In genomic region chr22:36865346-36865745, GRCh38 we compare ENCODE assay signal across 19 cellular contexts. TPM values are rescaled to one million over a fixed set of nuclear protein-coding genes. Genes with fewer than 3 reads are reported as not detected.
DNase-seq lines count a peak whose midpoint lies in the region; ATAC-seq, FAIRE-seq and TF ChIP-seq lines count a peak whose summit lies in the region.
"Had no signal": no experiment of that assay in that cellular context is flagged by ENCODE, and none has a peak within 500 bp of the region (broad histone marks: within the 10 kb centered on the region; RNA-seq: fewer than 3 reads in every experiment).

No MANE protein-coding gene starts in this region.

- intact Hi-C loops in HepG2 (cut with micrococcal nuclease; ENCODE audit: unreplicated experiment) = no loop called here
- intact Hi-C loops in right lobe of liver (cut with DNase I) = no loop called here
- intact Hi-C loops in activated T-helper 1 cell treated with anti-CD3 and anti-CD28 coated beads, Interleukin-12 subunit alpha, Interleukin-12 subunit beta, Interleukin-2, Interleukin-4 antibody, amounts not matched to agents 30 ng/mL and 10 ng/mL and 1 ng/mL, durations not matched to agents 14 hours and 24 hours and 36 hours (cut with micrococcal nuclease) = no loop called here
- intact Hi-C loops in esophagus muscularis mucosa (cut with DNase I) = no loop called here

- no peaks in the 10 kb centered on the region for H3K36me3 ChIP-seq in HepG2 (replicated peaks in 1 of 2; ENCODE audit: control insufficient read depth in 1 of 2, insufficient read depth in 2 of 2, low read length in 2 of 2)
- H3K36me3 ChIP-seq in right lobe of liver = no peaks in the 10 kb centered on the region
- no peaks in the 10 kb centered on the region for H3K36me3 ChIP-seq in tibial nerve
- no peaks in the 10 kb centered on the region for H3K36me3 ChIP-seq in esophagus muscularis mucosa

- in situ Hi-C loops in HepG2 (cut with HindIII; ENCODE audit: extremely low pct_ligation_motif_present, low pct_unique_long_range_greater_than_20kb) = no loop called here

- no peak overlapping the region for H3K4me3 Mint-ChIP-seq in activated T-helper 1 cell treated with anti-CD3 and anti-CD28 coated beads, Interleukin-12 subunit alpha, Interleukin-12 subunit beta, Interleukin-2, Interleukin-4 antibody, amounts not matched to agents 30 ng/mL and 10 ng/mL and 1 ng/mL, durations not matched to agents 14 hours and 24 hours and 36 hours

- TF ChIP-seq CTCF in HepG2 (CRISPR knock-in tag; IDR thresholded peaks at IDR 0.05) = no peak
- no peak for TF ChIP-seq CTCF in right lobe of liver (IDR thresholded peaks at IDR 0.05)
- TF ChIP-seq CTCF in tibial nerve (IDR thresholded peaks at IDR 0.05) = no peak
- no peak for TF ChIP-seq CTCF in esophagus muscularis mucosa (IDR thresholded peaks at IDR 0.05)

- peaks cover 56% of the 10 kb centered on the region for H3K4me1 Mint-ChIP-seq in activated T-helper 1 cell treated with anti-CD3 and anti-CD28 coated beads, Interleukin-12 subunit alpha, Interleukin-12 subunit beta, Interleukin-2, Interleukin-4 antibody, amounts not matched to agents 30 ng/mL and 10 ng/mL and 1 ng/mL, durations not matched to agents 14 hours and 24 hours and 36 hours (ENCODE audit: low read depth)

- no peak for TF ChIP-seq RAD21 in HepG2 (CRISPR knock-in tag; IDR thresholded peaks at IDR 0.05)

- peaks cover 9% of the 10 kb centered on the region; the same call in 1 of the 2 replicates for H3K4me1 ChIP-seq in HepG2 (ENCODE audit: insufficient read depth, low read length)
- no peaks in the 10 kb centered on the region for H3K4me1 ChIP-seq in right lobe of liver
- H3K4me1 ChIP-seq in tibial nerve = peaks cover 0 to 6% (median 0%) of the 10 kb centered on the region in 4 donors
- H3K4me1 ChIP-seq in esophagus muscularis mucosa = no peaks in the 10 kb centered on the region

- H3K79me2 ChIP-seq in HepG2 (ENCODE audit: insufficient read depth, low read length) = no peaks in the 10 kb centered on the region

- ATAC-seq in HepG2 (no peak), right lobe of liver (no peak), HG03139 (IDR thresholded peaks at IDR 0.05; ENCODE audit: unreplicated experiment) (no peak)
- ATAC-seq: activated CD4-positive, CD25-positive, alpha-beta regulatory T cell treated with anti-CD3 and anti-CD28 coated beads, Interleukin-2, amount 50 U/mL, for 24 hours had no signal

- H3K27ac Mint-ChIP-seq in activated T-helper 1 cell treated with anti-CD3 and anti-CD28 coated beads, Interleukin-12 subunit alpha, Interleukin-12 subunit beta, Interleukin-2, Interleukin-4 antibody, amounts not matched to agents 30 ng/mL and 10 ng/mL and 1 ng/mL, durations not matched to agents 14 hours and 24 hours and 36 hours = peak overlapping the region; percentile 53
- H3K27ac Mint-ChIP-seq: IgD-negative memory B cell had no signal

- BruUV-seq in HepG2 (replicated peaks; lab: Mats Ljungman, UMichigan) = no TSS peak

- TF ChIP-seq EP300 in HepG2 (IDR thresholded peaks at IDR 0.05; ENCODE audit: low read depth in 2 of 2, low read length in 2 of 2) (no peak), HepG2 (CRISPR knock-in tag; IDR thresholded peaks at IDR 0.05; ENCODE audit: borderline replicate concordance) (no peak), tibial nerve (IDR thresholded peaks at IDR 0.05) (no peak), esophagus muscularis mucosa (IDR thresholded peaks at IDR 0.05) (no peak)

- CTCF ChIA-PET in HepG2 (lab: Yijun Ruan, JAX; ENCODE audit: low intra/inter-chr PET ratio, low total read pairs) = no interaction called here

- FAIRE-seq in HepG2 (lab: Jason Lieb, UNC) = no peak
- FAIRE-seq: H54 had no signal

- H3K36me3 Mint-ChIP-seq in activated T-helper 1 cell treated with anti-CD3 and anti-CD28 coated beads, Interleukin-12 subunit alpha, Interleukin-12 subunit beta, Interleukin-2, Interleukin-4 antibody, amounts not matched to agents 30 ng/mL and 10 ng/mL and 1 ng/mL, durations not matched to agents 14 hours and 24 hours and 36 hours (ENCODE audit: low read depth) = peaks cover 26% of the 10 kb centered on the region

- H3K9ac ChIP-seq in HepG2 (ENCODE audit: insufficient read depth, low read depth, low read length) = no peak overlapping the region

- H3K9me3 Mint-ChIP-seq in activated T-helper 1 cell treated with anti-CD3 and anti-CD28 coated beads, Interleukin-12 subunit alpha, Interleukin-12 subunit beta, Interleukin-2, Interleukin-4 antibody, amounts not matched to agents 30 ng/mL and 10 ng/mL and 1 ng/mL, durations not matched to agents 14 hours and 24 hours and 36 hours = no peaks in the 10 kb centered on the region
- H3K9me3 Mint-ChIP-seq: IgD-negative memory B cell had no signal

- H2AFZ ChIP-seq in HepG2 (ENCODE audit: low read length) = no peak overlapping the region

- no peak for TF ChIP-seq POLR2A in HepG2 (IDR thresholded peaks at IDR 0.05; ENCODE audit: insufficient read depth in 1 of 2, low read depth in 2 of 2, low read length in 2 of 2)
- TF ChIP-seq POLR2A in right lobe of liver (IDR thresholded peaks at IDR 0.05) = no peak
- no peak for TF ChIP-seq POLR2A in tibial nerve (IDR thresholded peaks at IDR 0.05)
- TF ChIP-seq POLR2A in esophagus muscularis mucosa (IDR thresholded peaks at IDR 0.05; ENCODE audit: low read depth) = no peak

- H3K27me3 ChIP-seq in HepG2 (ENCODE audit: control insufficient read depth in 1 of 2, insufficient read depth in 2 of 2, low read length in 2 of 2) (peaks cover 1 to 40% of the 10 kb centered on the region in 2 experiments; a peak in 4 of 5 replicates), right lobe of liver (no peaks in the 10 kb centered on the region), tibial nerve (no peaks in the 10 kb centered on the region), esophagus muscularis mucosa (peaks cover 0 to 36% (median 0%) of the 10 kb centered on the region in 4 donors)

- no peak for DNase-seq in HepG2 (ENCODE audit: low spot score)
- DNase-seq in right lobe of liver = no peak
- DNase-seq in activated T-helper 1 cell treated with anti-CD3 and anti-CD28 coated beads, Interleukin-12 subunit alpha, Interleukin-12 subunit beta, Interleukin-2, Interleukin-4 antibody, amounts not matched to agents 30 ng/mL and 10 ng/mL and 1 ng/mL, durations not matched to agents 14 hours and 24 hours and 36 hours (ENCODE audit: low spot score) = no peak
- peak; percentile 80 for DNase-seq in iPS-NIHi7 (ENCODE audit: extremely low spot score)
- DNase-seq in tibial nerve (ENCODE audit: low spot score in 2 of 2) = no peak
- no peak for DNase-seq in NCI-H1436 treated with DMSO at 0.1 percent for 48 hours (lab: John Stamatoyannopoulos, UW)
- DNase-seq in esophagus muscularis mucosa (ENCODE audit: extremely low spot score) = no peak
- DNase-seq: activated T-cell treated with anti-CD3 and anti-CD28 coated beads, Interleukin-2, amount 50 U/mL, for 1 hour; anterior cingulate cortex; dorsolateral prefrontal cortex; NCI-H1105; NCI-H2227 treated with DMSO at 0.1 percent for 48 hours had no signal

- no peaks in the 10 kb centered on the region for H4K20me1 ChIP-seq in HepG2 (ENCODE audit: insufficient read depth, low read length)

- no peaks in the 10 kb centered on the region for H3K9me3 ChIP-seq in HepG2 (ENCODE audit: low read length)
- no peaks in the 10 kb centered on the region for H3K9me3 ChIP-seq in right lobe of liver
- no peaks in the 10 kb centered on the region for H3K9me3 ChIP-seq in tibial nerve
- no peaks in the 10 kb centered on the region for H3K9me3 ChIP-seq in esophagus muscularis mucosa

- POLR2A ChIA-PET in HepG2 (lab: Yijun Ruan, JAX) = no interaction called here

- no peak overlapping the region for H3K27ac ChIP-seq in HepG2 (ENCODE audit: extremely low read length, insufficient read depth, low read length)
- no peak overlapping the region for H3K27ac ChIP-seq in right lobe of liver
- no peak overlapping the region for H3K27ac ChIP-seq in tibial nerve
- no peak overlapping the region for H3K27ac ChIP-seq in esophagus muscularis mucosa (replicated peaks in 1 of 4)
- H3K27ac ChIP-seq: dorsolateral prefrontal cortex, SK-N-MC had no signal

- H3K27me3 Mint-ChIP-seq in activated T-helper 1 cell treated with anti-CD3 and anti-CD28 coated beads, Interleukin-12 subunit alpha, Interleukin-12 subunit beta, Interleukin-2, Interleukin-4 antibody, amounts not matched to agents 30 ng/mL and 10 ng/mL and 1 ng/mL, durations not matched to agents 14 hours and 24 hours and 36 hours (ENCODE audit: insufficient read depth) = no peaks in the 10 kb centered on the region
- H3K27me3 Mint-ChIP-seq: IgD-negative memory B cell had no signal

- WGBS in HepG2 (ENCODE audit: low lambda C conversion rate) = 3% methylated on average over 11 of the region's 13 CpGs
- WGBS in right lobe of liver (ENCODE audit: insufficient coverage, low coverage, low lambda C conversion rate, missing lambda C conversion rate) = 29% methylated on average over 9 of the region's 13 CpGs
- WGBS in tibial nerve, 2 donors = 21 to 28% methylated on average over 13 of the region's 13 CpGs
- WGBS in esophagus muscularis mucosa = 24% methylated on average over 11 of the region's 13 CpGs

- H3K4me2 ChIP-seq in HepG2 (ENCODE audit: low read depth, low read length) = no peak overlapping the region

- H3K4me3 ChIP-seq in HepG2 (replicated peaks in 1 of 3; ENCODE audit: insufficient read depth in 1 of 3, low read depth in 2 of 3, low read length in 3 of 3) (no peak overlapping the region), right lobe of liver (no peak overlapping the region), tibial nerve (no peak overlapping the region), esophagus muscularis mucosa (no peak overlapping the region)
- H3K4me3 ChIP-seq: dorsolateral prefrontal cortex, SK-N-MC had no signal

RNA-seq across cellular contexts. Expression of gene NCF4, which starts 4.5 kb away (rescaled TPM):
- total RNA-seq in HepG2 (2016; rRNA removed; fragmentation: Illumina TruSeq; extraction: Trizol) (not detected in 2 replicates), right lobe of liver (1 to 10 TPM; 2.3 to 6.2 (median 4.0) TPM), tibial nerve (10 to 100 TPM; 14.2 to 71.4 (median 17.2) TPM), esophagus muscularis mucosa (10 to 100 TPM in 3 of 4 donors, 1 to 10 TPM in 1; 8.4 to 26.0 (median 14.2) TPM)
- total RNA-seq in HepG2 (2016; cell fraction: cytosol; rRNA removed; fragmentation: Illumina TruSeq; extraction: Trizol; ENCODE audit: low read depth) = not detected in 2 replicates
- not detected in 2 replicates for total RNA-seq in HepG2 (2016; cell fraction: insoluble cytoplasmic fraction; rRNA removed; fragmentation: Illumina TruSeq; extraction: Trizol)
- not detected in 2 replicates for total RNA-seq in HepG2 (2016; cell fraction: membrane; rRNA removed; fragmentation: Illumina TruSeq; extraction: Trizol)
- not detected in 2 replicates for total RNA-seq in HepG2 (2016; cell fraction: nucleus; rRNA removed; fragmentation: Illumina TruSeq; extraction: Trizol)
- not detected in 2 replicates for polyA plus RNA-seq in HepG2 (2011; rRNA removed)
- polyA plus RNA-seq in HepG2 (2011; cell fraction: cytosol; rRNA removed) = 0.04 TPM in 2 replicates
- 0.23 TPM in 1 of 2 replicates, not detected in the other for polyA plus RNA-seq in HepG2 (2011; cell fraction: nucleus; rRNA removed)
- polyA plus RNA-seq in HepG2 (2012) = not detected in 2 replicates
- not detected in 2 replicates for polyA plus RNA-seq in HepG2 (2016; cell fraction: cytosol; fragmentation: Illumina TruSeq; extraction: Trizol; ENCODE audit: low read depth)
- not detected in 2 replicates for polyA plus RNA-seq in HepG2 (2016; cell fraction: insoluble cytoplasmic fraction; fragmentation: Illumina TruSeq; extraction: Trizol; ENCODE audit: low read depth)
- polyA plus RNA-seq in HepG2 (2016; cell fraction: membrane; fragmentation: Illumina TruSeq; extraction: Trizol; ENCODE audit: low read depth) = not detected in 2 replicates
- not detected in 2 replicates for polyA plus RNA-seq in HepG2 (2016; cell fraction: nucleus; fragmentation: Illumina TruSeq; extraction: Trizol; ENCODE audit: insufficient read depth, low read depth)
- polyA minus RNA-seq in HepG2 (2011; rRNA and poly(A)+ RNA removed; ENCODE audit: low replicate concordance) = 0.23 TPM in 1 of 2 replicates, not detected in the other
- not detected in 2 replicates for polyA minus RNA-seq in HepG2 (2011; cell fraction: cytosol; rRNA and poly(A)+ RNA removed)
- polyA minus RNA-seq in HepG2 (2011; cell fraction: nucleus; rRNA and poly(A)+ RNA removed) = not detected in 2 replicates
- 15.6 and 17.3 TPM in 2 replicates for total RNA-seq in activated T-helper 1 cell treated with anti-CD3 and anti-CD28 coated beads, Interleukin-12 subunit alpha, Interleukin-12 subunit beta, Interleukin-2, Interleukin-4 antibody, amounts not matched to agents 30 ng/mL and 10 ng/mL and 1 ng/mL, durations not matched to agents 14 hours and 24 hours and 36 hours
- total RNA-seq: lung microvascular endothelial cell, osteocyte had no signal

RNA-seq across cellular contexts. Expression of gene CSF2RB, which starts 48.1 kb away (rescaled TPM):
- total RNA-seq in HepG2 (2016; rRNA removed; fragmentation: Illumina TruSeq; extraction: Trizol) (not detected in 2 replicates), right lobe of liver (1 to 10 TPM in 5 of 6 experiments, under 1 TPM in 1; 0.88 to 4.7 (median 2.4) TPM), tibial nerve (10 to 100 TPM in 2 of 4 donors, 1 to 10 TPM in 2; 5.7 to 14.3 (median 10.8) TPM), esophagus muscularis mucosa (10 to 100 TPM in 1 of 4 donors, 1 to 10 TPM in 3; 4.6 to 19.4 (median 6.2) TPM)
- total RNA-seq in HepG2 (2016; cell fraction: cytosol; rRNA removed; fragmentation: Illumina TruSeq; extraction: Trizol; ENCODE audit: low read depth) = not detected in 2 replicates
- not detected in 2 replicates for total RNA-seq in HepG2 (2016; cell fraction: insoluble cytoplasmic fraction; rRNA removed; fragmentation: Illumina TruSeq; extraction: Trizol)
- not detected in 2 replicates for total RNA-seq in HepG2 (2016; cell fraction: membrane; rRNA removed; fragmentation: Illumina TruSeq; extraction: Trizol)
- total RNA-seq in HepG2 (2016; cell fraction: nucleus; rRNA removed; fragmentation: Illumina TruSeq; extraction: Trizol) = not detected in 2 replicates
- not detected in 2 replicates for polyA plus RNA-seq in HepG2 (2011; rRNA removed)
- polyA plus RNA-seq in HepG2 (2011; cell fraction: cytosol; rRNA removed) = not detected in 2 replicates
- polyA plus RNA-seq in HepG2 (2011; cell fraction: nucleus; rRNA removed) = not detected in 2 replicates
- not detected in 2 replicates for polyA plus RNA-seq in HepG2 (2012)
- not detected in 2 replicates for polyA plus RNA-seq in HepG2 (2016; cell fraction: cytosol; fragmentation: Illumina TruSeq; extraction: Trizol; ENCODE audit: low read depth)
- not detected in 2 replicates for polyA plus RNA-seq in HepG2 (2016; cell fraction: insoluble cytoplasmic fraction; fragmentation: Illumina TruSeq; extraction: Trizol; ENCODE audit: low read depth)
- not detected in 2 replicates for polyA plus RNA-seq in HepG2 (2016; cell fraction: membrane; fragmentation: Illumina TruSeq; extraction: Trizol; ENCODE audit: low read depth)
- not detected in 2 replicates for polyA plus RNA-seq in HepG2 (2016; cell fraction: nucleus; fragmentation: Illumina TruSeq; extraction: Trizol; ENCODE audit: insufficient read depth, low read depth)
- not detected in 2 replicates for polyA minus RNA-seq in HepG2 (2011; rRNA and poly(A)+ RNA removed; ENCODE audit: low replicate concordance)
- polyA minus RNA-seq in HepG2 (2011; cell fraction: cytosol; rRNA and poly(A)+ RNA removed) = not detected in 2 replicates
- polyA minus RNA-seq in HepG2 (2011; cell fraction: nucleus; rRNA and poly(A)+ RNA removed) = not detected in 2 replicates
- total RNA-seq in activated T-helper 1 cell treated with anti-CD3 and anti-CD28 coated beads, Interleukin-12 subunit alpha, Interleukin-12 subunit beta, Interleukin-2, Interleukin-4 antibody, amounts not matched to agents 30 ng/mL and 10 ng/mL and 1 ng/mL, durations not matched to agents 14 hours and 24 hours and 36 hours = 11.7 and 11.8 TPM in 2 replicates
- total RNA-seq: osteocyte had no signal

RNA-seq across cellular contexts. Expression of gene PVALB, which starts 48.5 kb away (rescaled TPM):
- not detected in 2 replicates for total RNA-seq in HepG2 (2016; rRNA removed; fragmentation: Illumina TruSeq; extraction: Trizol)
- total RNA-seq in HepG2 (2016; cell fraction: cytosol; rRNA removed; fragmentation: Illumina TruSeq; extraction: Trizol; ENCODE audit: low read depth) = not detected in 2 replicates
- not detected in 2 replicates for total RNA-seq in HepG2 (2016; cell fraction: insoluble cytoplasmic fraction; rRNA removed; fragmentation: Illumina TruSeq; extraction: Trizol)
- not detected in 2 replicates for total RNA-seq in HepG2 (2016; cell fraction: membrane; rRNA removed; fragmentation: Illumina TruSeq; extraction: Trizol)
- not detected in 2 replicates for total RNA-seq in HepG2 (2016; cell fraction: nucleus; rRNA removed; fragmentation: Illumina TruSeq; extraction: Trizol)
- not detected in 2 replicates for polyA plus RNA-seq in HepG2 (2011; rRNA removed)
- polyA plus RNA-seq in HepG2 (2011; cell fraction: cytosol; rRNA removed) = not detected in 2 replicates
- not detected in 2 replicates for polyA plus RNA-seq in HepG2 (2011; cell fraction: nucleus; rRNA removed)
- polyA plus RNA-seq in HepG2 (2012) = not detected in 2 replicates
- not detected in 2 replicates for polyA plus RNA-seq in HepG2 (2016; cell fraction: cytosol; fragmentation: Illumina TruSeq; extraction: Trizol; ENCODE audit: low read depth)
- not detected in 2 replicates for polyA plus RNA-seq in HepG2 (2016; cell fraction: insoluble cytoplasmic fraction; fragmentation: Illumina TruSeq; extraction: Trizol; ENCODE audit: low read depth)
- not detected in 2 replicates for polyA plus RNA-seq in HepG2 (2016; cell fraction: membrane; fragmentation: Illumina TruSeq; extraction: Trizol; ENCODE audit: low read depth)
- polyA plus RNA-seq in HepG2 (2016; cell fraction: nucleus; fragmentation: Illumina TruSeq; extraction: Trizol; ENCODE audit: insufficient read depth, low read depth) = not detected in 2 replicates
- polyA minus RNA-seq in HepG2 (2011; rRNA and poly(A)+ RNA removed; ENCODE audit: low replicate concordance) = not detected in 2 replicates
- polyA minus RNA-seq in HepG2 (2011; cell fraction: cytosol; rRNA and poly(A)+ RNA removed) = not detected in 2 replicates
- not detected in 2 replicates for polyA minus RNA-seq in HepG2 (2011; cell fraction: nucleus; rRNA and poly(A)+ RNA removed)
- 1 to 10 TPM in 3 of 6 experiments, under 1 TPM in 1, not detected in 2; 0.59 to 1.7 (median 1.4) TPM for total RNA-seq in right lobe of liver
- not detected in 2 replicates for total RNA-seq in activated T-helper 1 cell treated with anti-CD3 and anti-CD28 coated beads, Interleukin-12 subunit alpha, Interleukin-12 subunit beta, Interleukin-2, Interleukin-4 antibody, amounts not matched to agents 30 ng/mL and 10 ng/mL and 1 ng/mL, durations not matched to agents 14 hours and 24 hours and 36 hours
- not detected for total RNA-seq in tibial nerve
- not detected for total RNA-seq in esophagus muscularis mucosa
- total RNA-seq: lung microvascular endothelial cell, osteocyte had no signal
- polyA plus RNA-seq: IgD-negative memory B cell had no signal
